22 cellular contexts compared by ENCODE assay signal in the genomic region with DNA sequence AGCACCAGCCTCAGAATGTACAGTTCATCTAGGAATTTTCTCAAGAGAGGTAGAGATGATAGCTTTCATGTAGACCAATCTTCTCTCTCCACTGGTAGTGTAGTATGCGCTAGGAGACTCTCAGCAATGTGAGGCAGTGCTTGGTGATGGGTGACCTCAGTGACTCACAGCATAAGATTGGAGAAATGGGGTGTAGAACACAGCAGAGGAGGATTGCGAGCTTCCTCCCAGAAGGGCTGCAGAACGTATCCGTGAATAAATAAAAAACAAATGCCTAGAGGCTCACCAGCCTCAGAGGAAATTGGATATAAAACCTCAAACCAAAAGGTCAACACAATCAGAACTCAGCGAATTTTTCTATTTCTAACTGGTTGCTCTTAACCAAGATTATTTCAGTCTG.
DNase-seq lines count a peak whose midpoint lies in the region; ATAC-seq and TF ChIP-seq lines count a peak whose summit lies in the region.
"Had no signal": no experiment of that assay in that cellular context is flagged by ENCODE, and none has a peak within 500 bp of the region (broad histone marks: within the 10 kb centered on the region; RNA-seq: fewer than 3 reads in every experiment).

No MANE protein-coding gene starts in this region.

- no peak overlapping the region for H3K4me3 ChIP-seq in AG04449 (ENCODE audit: low read depth, low read length)
- H3K4me3 ChIP-seq: A549, GM12878, heart right ventricle, right atrium auricular region had no signal

- DNase-seq in AG04449 (ENCODE audit: low read depth, low spot score) (peak; percentile 52), HCEC 1CT (peak; percentile 9), amniotic stem cell (lab: John Stamatoyannopoulos, UW) (peak; percentile 45), iris pigment epithelial cell (ENCODE audit: low read depth) (peak; percentile 76), kidney glomerular epithelial cell (lab: John Stamatoyannopoulos, UW) (no peak), cerebellar cortex (ENCODE audit: low spot score) (no peak)
- no peak for DNase-seq in stimulated activated naive CD8-positive, alpha-beta T cell treated with anti-CD3 and anti-CD28 coated beads, Interleukin-15, amount 100 ng/mL, for 72 hours
- DNase-seq: activated CD4-positive, alpha-beta memory T cell treated with anti-CD3 and anti-CD28 coated beads for 36 hours; activated naive CD4-positive, alpha-beta T cell treated with anti-CD3 and anti-CD28 coated beads, Interleukin-2, amount 10 ng/mL, durations not matched to agents 7 days and 5 days; activated T-cell treated with anti-CD3 and anti-CD28 coated beads, Interleukin-2, amount 50 U/mL, for 24 hours; heart right ventricle; islet precursor cell; NCI-H1417; NK-92 treated with Interleukin-12 subunit alpha and Interleukin-12 subunit beta, amount 100 ng/mL, for 24 hours; T-cell; WERI-Rb-1 had no signal

- H3K4me1 Mint-ChIP-seq in stimulated activated naive CD8-positive, alpha-beta T cell treated with anti-CD3 and anti-CD28 coated beads, Interleukin-15, amount 100 ng/mL, for 72 hours, result no peaks in the 10 kb centered on the region
- H3K4me1 Mint-ChIP-seq: activated naive CD4-positive, alpha-beta T cell treated with anti-CD3 and anti-CD28 coated beads, Interleukin-2, amount 10 ng/mL, durations not matched to agents 7 days and 5 days; memory B cell; T-cell had no signal

- no peak for TF ChIP-seq CTCF in AG04449 (IDR thresholded peaks at IDR 0.05; ENCODE audit: insufficient read depth, low read length, missing control alignments)

- no peaks in the 10 kb centered on the region for H3K27me3 Mint-ChIP-seq in stimulated activated naive CD8-positive, alpha-beta T cell treated with anti-CD3 and anti-CD28 coated beads, Interleukin-15, amount 100 ng/mL, for 72 hours
- H3K27me3 Mint-ChIP-seq: activated CD4-positive, alpha-beta memory T cell treated with anti-CD3 and anti-CD28 coated beads for 36 hours; activated naive CD4-positive, alpha-beta T cell treated with anti-CD3 and anti-CD28 coated beads, Interleukin-2, amount 10 ng/mL, durations not matched to agents 7 days and 5 days; activated T-cell treated with anti-CD3 and anti-CD28 coated beads, Interleukin-2, amount 50 U/mL, for 24 hours had no signal

- ATAC-seq in stimulated activated naive CD8-positive, alpha-beta T cell treated with anti-CD3 and anti-CD28 coated beads, Interleukin-15, amount 100 ng/mL, for 72 hours, result no peak
- ATAC-seq in GM19463 (IDR thresholded peaks at IDR 0.05; ENCODE audit: unreplicated experiment), result no peak
- ATAC-seq: A549, esophagus mucosa, GM12878, heart right ventricle, T-cell had no signal

- CTCF ChIA-PET in AG04449 (lab: Yijun Ruan, JAX), result interaction anchor here (0.7 to 3.6 kb wide), 3 partner anchors 16 to 19 kb away, joined by 3 to 21 read pairs (median 16); no protein-coding TSS in a partner anchor

- H3K9me3 Mint-ChIP-seq in stimulated activated naive CD8-positive, alpha-beta T cell treated with anti-CD3 and anti-CD28 coated beads, Interleukin-15, amount 100 ng/mL, for 72 hours, result peaks cover 5 to 9% of the 10 kb centered on the region in 2 donors
- H3K9me3 Mint-ChIP-seq: activated CD4-positive, alpha-beta memory T cell treated with anti-CD3 and anti-CD28 coated beads for 36 hours; activated T-cell treated with anti-CD3 and anti-CD28 coated beads, Interleukin-2, amount 50 U/mL, for 24 hours had no signal

- H3K27ac Mint-ChIP-seq in stimulated activated naive CD8-positive, alpha-beta T cell treated with anti-CD3 and anti-CD28 coated beads, Interleukin-15, amount 100 ng/mL, for 72 hours, result no peak overlapping the region
- H3K27ac Mint-ChIP-seq: activated CD4-positive, alpha-beta memory T cell treated with anti-CD3 and anti-CD28 coated beads for 36 hours; activated naive CD4-positive, alpha-beta T cell treated with anti-CD3 and anti-CD28 coated beads, Interleukin-2, amount 10 ng/mL, durations not matched to agents 7 days and 5 days; activated T-cell treated with anti-CD3 and anti-CD28 coated beads, Interleukin-2, amount 50 U/mL, for 24 hours; memory B cell; T-cell had no signal

- H3K4me3 Mint-ChIP-seq in stimulated activated naive CD8-positive, alpha-beta T cell treated with anti-CD3 and anti-CD28 coated beads, Interleukin-15, amount 100 ng/mL, for 72 hours, result no peak overlapping the region
- H3K4me3 Mint-ChIP-seq: activated CD4-positive, alpha-beta memory T cell treated with anti-CD3 and anti-CD28 coated beads for 36 hours; activated naive CD4-positive, alpha-beta T cell treated with anti-CD3 and anti-CD28 coated beads, Interleukin-2, amount 10 ng/mL, durations not matched to agents 7 days and 5 days; activated T-cell treated with anti-CD3 and anti-CD28 coated beads, Interleukin-2, amount 50 U/mL, for 24 hours; memory B cell; T-cell had no signal

- POLR2A ChIA-PET in AG04449 (lab: Yijun Ruan, JAX), result no interaction called here

Comparison
In these comparisons a context has a peak if more than half of its experiments do, and no peak if none do; other contexts are left out.
1. DNase-seq: peak in AG04449 (single experiment), HCEC 1CT (single experiment), amniotic stem cell (single experiment) and iris pigment epithelial cell (single experiment); none in kidney glomerular epithelial cell (single experiment), stimulated activated naive CD8-positive, alpha-beta T cell treated with anti-CD3 and anti-CD28 coated beads, Interleukin-15, amount 100 ng/mL, for 72 hours (0 of 2) and cerebellar cortex (single experiment).